20 cellular contexts compared by ENCODE assay signal in the genomic region with DNA sequence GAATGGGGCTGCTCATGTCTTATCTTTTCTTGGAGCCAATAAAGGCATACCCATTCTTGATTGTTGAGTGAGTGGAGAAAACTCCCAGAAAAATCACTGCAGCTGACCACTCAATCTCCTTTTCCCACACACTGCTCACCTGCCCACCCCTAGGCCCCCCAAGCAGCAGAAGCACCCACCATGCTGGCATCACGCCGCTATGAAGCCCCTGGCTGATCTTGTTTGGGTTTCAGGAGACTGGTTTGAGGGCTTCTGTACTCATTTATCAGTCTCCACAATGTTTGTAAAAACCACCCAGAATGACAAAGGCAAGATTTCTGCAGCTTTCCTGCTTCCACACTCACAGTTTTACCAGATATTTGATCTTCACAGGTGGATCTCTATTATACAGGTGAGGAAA. TPM values are rescaled to one million over a fixed set of nuclear protein-coding genes. Genes with fewer than 3 reads are reported as not detected.
A peak's percentile ranks its signal among the peaks of the same experiment; 100 is the strongest.
DNase-seq lines count a peak whose midpoint lies in the region; ATAC-seq and TF ChIP-seq lines count a peak whose summit lies in the region.
"Had no signal": no experiment of that assay in that cellular context is flagged by ENCODE, and none has a peak within 500 bp of the region (broad histone marks: within the 10 kb centered on the region; RNA-seq: fewer than 3 reads in every experiment).

No MANE protein-coding gene starts in this region.

- no peaks in the 10 kb centered on the region for H3K79me2 ChIP-seq in OCI-LY7 (ENCODE audit: insufficient read depth, low read depth, low read length)

- H3K9me3 Mint-ChIP-seq in natural killer cell treated with Interleukin-12 subunit alpha and Interleukin-12 subunit beta and Interleukin-15 and Interleukin-18, amount 100 ng/mL, for 72 hours, result peaks cover 1% of the 10 kb centered on the region
- no peaks in the 10 kb centered on the region for H3K9me3 Mint-ChIP-seq in natural killer cell
- no peaks in the 10 kb centered on the region for H3K9me3 Mint-ChIP-seq in effector memory CD8-positive, alpha-beta T cell
- no peaks in the 10 kb centered on the region for H3K9me3 Mint-ChIP-seq in nephron progenitor cell
- H3K9me3 Mint-ChIP-seq in type B pancreatic cell, result no peaks in the 10 kb centered on the region
- H3K9me3 Mint-ChIP-seq: CD8-positive, alpha-beta memory T cell had no signal

- H3K9me3 ChIP-seq in OCI-LY7 (ENCODE audit: low read length), result no peaks in the 10 kb centered on the region
- H3K9me3 ChIP-seq: gastrocnemius medialis, HAP-1, prostate gland, transverse colon had no signal

- BruUV-seq in OCI-LY7 (replicated peaks; lab: Mats Ljungman, UMichigan), result no TSS peak

- H3K27ac Mint-ChIP-seq in natural killer cell treated with Interleukin-12 subunit alpha and Interleukin-12 subunit beta and Interleukin-15 and Interleukin-18, amount 100 ng/mL, for 72 hours, result peak overlapping the region; percentile 71 to 93
- H3K27ac Mint-ChIP-seq in natural killer cell (peak overlapping the region in 1 of 2 donors; percentile 48), nephron progenitor cell (peak overlapping the region; percentile 81), type B pancreatic cell (peak overlapping the region; percentile 30)
- peak overlapping the region; percentile 63 to 80 for H3K27ac Mint-ChIP-seq in effector memory CD8-positive, alpha-beta T cell
- H3K27ac Mint-ChIP-seq: B cell had no signal

- no peaks in the 10 kb centered on the region for H3K4me1 ChIP-seq in OCI-LY7 (ENCODE audit: insufficient read depth, low read length, poor library complexity, severe bottlenecking)
- H3K4me1 ChIP-seq: gastrocnemius medialis, prostate gland had no signal

- no peak for DNase-seq in natural killer cell treated with Interleukin-12 subunit alpha and Interleukin-12 subunit beta and Interleukin-15 and Interleukin-18, amount 100 ng/mL, for 72 hours (ENCODE audit: low spot score)
- DNase-seq in natural killer cell (no peak), nephron progenitor cell (no peak), type B pancreatic cell (ENCODE audit: extremely low spot score, unreplicated experiment) (no peak), DMS79 treated with DMSO at 0.1 percent for 48 hours (lab: John Stamatoyannopoulos, UW) (no peak), OCI-LY7 (ENCODE audit: low spot score) (no peak)
- DNase-seq in effector memory CD8-positive, alpha-beta T cell, result no peak
- DNase-seq: cerebellar nuclear complex, gastrocnemius medialis, NCI-H1436 treated with DMSO at 0.1 percent for 48 hours, NCI-H2081 treated with DMSO at 0.1 percent for 48 hours, NCI-H526 treated with DMSO at 0.1 percent for 48 hours, nucleus accumbens had no signal

- H2AFZ ChIP-seq in OCI-LY7 (ENCODE audit: low read length), result no peak overlapping the region

- POLR2A ChIA-PET in OCI-LY7 (lab: Charles Lee), result interaction anchor here (0.6 to 1.4 kb wide), 2 partner anchors 37 to 240 kb away, joined by 3 to 5 read pairs; no protein-coding TSS in a partner anchor

- no peaks in the 10 kb centered on the region for H4K20me1 ChIP-seq in OCI-LY7 (ENCODE audit: insufficient read depth, low read length)

- H3K4me3 ChIP-seq in OCI-LY7 (ENCODE audit: low read depth, low read length, poor library complexity, severe bottlenecking), result no peak overlapping the region
- H3K4me3 ChIP-seq: gastrocnemius medialis, GM12878, HAP-1, prostate gland, transverse colon had no signal

- no peak overlapping the region for H3K4me3 Mint-ChIP-seq in natural killer cell treated with Interleukin-12 subunit alpha and Interleukin-12 subunit beta and Interleukin-15 and Interleukin-18, amount 100 ng/mL, for 72 hours
- no peak overlapping the region for H3K4me3 Mint-ChIP-seq in natural killer cell
- H3K4me3 Mint-ChIP-seq in effector memory CD8-positive, alpha-beta T cell, result no peak overlapping the region
- no peak overlapping the region for H3K4me3 Mint-ChIP-seq in nephron progenitor cell
- peak overlapping the region; percentile 9 for H3K4me3 Mint-ChIP-seq in type B pancreatic cell
- H3K4me3 Mint-ChIP-seq: B cell; CD8-positive, alpha-beta memory T cell had no signal

- no peak for TF ChIP-seq CTCF in natural killer cell (IDR thresholded peaks at IDR 0.05)
- no peak for TF ChIP-seq CTCF in nephron progenitor cell (IDR thresholded peaks at IDR 0.05)
- TF ChIP-seq CTCF in type B pancreatic cell (conservative IDR thresholded peaks at IDR 0.05), result no peak
- no peak for TF ChIP-seq CTCF in OCI-LY7 (conservative IDR thresholded peaks at IDR 0.05; ENCODE audit: low read length)

- no peaks in the 10 kb centered on the region for H3K36me3 Mint-ChIP-seq in natural killer cell treated with Interleukin-12 subunit alpha and Interleukin-12 subunit beta and Interleukin-15 and Interleukin-18, amount 100 ng/mL, for 72 hours
- H3K36me3 Mint-ChIP-seq in natural killer cell, result no peaks in the 10 kb centered on the region
- H3K36me3 Mint-ChIP-seq in effector memory CD8-positive, alpha-beta T cell (ENCODE audit: insufficient read depth), result peaks cover 6% of the 10 kb centered on the region
- no peaks in the 10 kb centered on the region for H3K36me3 Mint-ChIP-seq in nephron progenitor cell (ENCODE audit: low read depth)
- H3K36me3 Mint-ChIP-seq in type B pancreatic cell, result no peaks in the 10 kb centered on the region

- no peaks in the 10 kb centered on the region for H3K9me2 ChIP-seq in OCI-LY7 (ENCODE audit: insufficient read depth, low read length)

- CTCF ChIA-PET in OCI-LY7 (lab: Charles Lee; ENCODE audit: unreplicated experiment), result no interaction called here

- ATAC-seq in natural killer cell treated with Interleukin-12 subunit alpha and Interleukin-12 subunit beta and Interleukin-15 and Interleukin-18, amount 100 ng/mL, for 72 hours, result no peak
- ATAC-seq in natural killer cell (no peak), GM19455 (IDR thresholded peaks at IDR 0.05; ENCODE audit: unreplicated experiment) (no peak)
- no peak for ATAC-seq in effector memory CD8-positive, alpha-beta T cell (replicated peaks)

- H3K27ac ChIP-seq in OCI-LY7 (ENCODE audit: low read depth, low read length, poor library complexity, severe bottlenecking), result no peak overlapping the region
- H3K27ac ChIP-seq: gastrocnemius medialis, prostate gland had no signal

- no peak overlapping the region for H3K4me2 ChIP-seq in OCI-LY7 (ENCODE audit: low read length)

- H3K27me3 Mint-ChIP-seq in natural killer cell treated with Interleukin-12 subunit alpha and Interleukin-12 subunit beta and Interleukin-15 and Interleukin-18, amount 100 ng/mL, for 72 hours, result no peaks in the 10 kb centered on the region
- H3K27me3 Mint-ChIP-seq in natural killer cell (ENCODE audit: low read depth in 2 of 2) (peaks cover 0 to 3% of the 10 kb centered on the region in 2 donors), nephron progenitor cell (ENCODE audit: low read depth, poor library complexity) (peaks cover 14% of the 10 kb centered on the region), type B pancreatic cell (no peaks in the 10 kb centered on the region)
- peaks cover 1 to 9% of the 10 kb centered on the region in 2 donors for H3K27me3 Mint-ChIP-seq in effector memory CD8-positive, alpha-beta T cell
- H3K27me3 Mint-ChIP-seq: CD8-positive, alpha-beta memory T cell had no signal

- intact Hi-C loops in natural killer cell (cut with micrococcal nuclease) (loop anchor here (1.0 to 5.0 kb wide), 2 partner anchors 109 to 534 kb away; no protein-coding TSS in a partner anchor), OCI-LY7 (cut with micrococcal nuclease; ENCODE audit: unreplicated experiment) (loop anchor here (1.0 kb wide), 1 partner anchor 109 kb away; no protein-coding TSS in a partner anchor)

- H3K4me1 Mint-ChIP-seq in natural killer cell treated with Interleukin-12 subunit alpha and Interleukin-12 subunit beta and Interleukin-15 and Interleukin-18, amount 100 ng/mL, for 72 hours (ENCODE audit: low read depth in 2 of 2), result peaks cover 19 to 39% of the 10 kb centered on the region in 2 donors
- peaks cover 0 to 10% of the 10 kb centered on the region in 2 donors for H3K4me1 Mint-ChIP-seq in natural killer cell
- H3K4me1 Mint-ChIP-seq in effector memory CD8-positive, alpha-beta T cell (ENCODE audit: low read depth in 2 of 2), result peaks cover 6% of the 10 kb centered on the region in 2 donors
- H3K4me1 Mint-ChIP-seq in nephron progenitor cell, result peaks cover 70% of the 10 kb centered on the region
- H3K4me1 Mint-ChIP-seq in type B pancreatic cell (ENCODE audit: unreplicated experiment), result peaks cover 66% of the 10 kb centered on the region
- H3K4me1 Mint-ChIP-seq: B cell had no signal

- H3K36me3 ChIP-seq in OCI-LY7 (ENCODE audit: insufficient read depth, low read length), result no peaks in the 10 kb centered on the region
- H3K36me3 ChIP-seq: gastrocnemius medialis, HAP-1, prostate gland, transverse colon had no signal

RNA-seq across cellular contexts. Expression of gene ATP2B4, which starts 33.5 kb away (rescaled TPM):
- 100 to 1,000 TPM; 158 to 191 TPM for total RNA-seq in natural killer cell treated with Interleukin-12 subunit alpha and Interleukin-12 subunit beta and Interleukin-15 and Interleukin-18, amount 100 ng/mL, for 72 hours
- total RNA-seq in natural killer cell (100 to 1,000 TPM; 175 to 235 (median 196) TPM), type B pancreatic cell (ENCODE audit: low replicate concordance) (89.6 and 91.6 TPM in 2 replicates), OCI-LY7 (2022) (16.6 and 16.7 TPM in 2 replicates)
- total RNA-seq in OCI-LY7 (2014; rRNA removed; shearing (Covaris generic)), result 7.5 and 8.5 TPM in 2 replicates
